Comparison of ENCODE assay signal across 8 cellular contexts in the genomic region with DNA sequence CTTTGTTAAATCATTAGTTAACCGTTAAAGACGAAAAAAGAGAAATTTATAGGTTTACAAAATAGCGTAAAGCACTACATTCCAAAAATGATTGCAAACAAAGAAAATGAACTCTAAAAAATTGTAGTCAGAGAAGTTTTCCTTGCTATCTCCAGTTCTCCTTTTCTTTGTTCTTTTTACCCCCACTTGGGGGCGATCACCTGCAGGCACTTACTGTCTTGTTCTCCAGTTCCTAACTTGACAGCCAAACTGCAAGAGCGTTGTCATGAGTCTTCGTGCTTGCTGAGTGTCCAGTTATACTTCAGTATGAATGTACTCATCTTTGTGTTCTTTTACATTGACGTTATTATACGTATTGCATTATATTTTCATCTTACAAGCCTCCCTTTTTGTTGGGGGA. TPM values are rescaled to one million over a fixed set of nuclear protein-coding genes. Genes with fewer than 3 reads are reported as not detected.
DNase-seq lines count a peak whose midpoint lies in the region; ATAC-seq and TF ChIP-seq lines count a peak whose summit lies in the region.
"Had no signal": no experiment of that assay in that cellular context is flagged by ENCODE, and none has a peak within 500 bp of the region (broad histone marks: within the 10 kb centered on the region; RNA-seq: fewer than 3 reads in every experiment).

No MANE protein-coding gene starts in this region.

- H3K27me3 ChIP-seq in WERI-Rb-1 (ENCODE audit: insufficient read depth, low read depth, severe bottlenecking) (no peaks in the 10 kb centered on the region), lower lobe of right lung (ENCODE audit: low read depth) (no peaks in the 10 kb centered on the region)

- DNase-seq in EH (ENCODE audit: low read depth) = peak; percentile 22
- peak; percentile 41 for DNase-seq in KBM-7
- DNase-seq in WERI-Rb-1 = peak; percentile 15
- DNase-seq in lower lobe of right lung = no peak
- no peak for DNase-seq in 8988T
- no peak for DNase-seq in NCI-H446 (lab: John Stamatoyannopoulos, UW)
- DNase-seq: effector memory CD4-positive, alpha-beta T cell had no signal

- intact Hi-C loops in lower lobe of right lung (cut with DNase I) = no loop called here

- in situ Hi-C loops in KBM-7 (cut with MboI; ENCODE audit: low pct_unique_long_range_greater_than_20kb, low sequenced_read_pairs) = no loop called here

- peaks cover 3% of the 10 kb centered on the region for H3K9me3 ChIP-seq in WERI-Rb-1 (ENCODE audit: severe bottlenecking)
- H3K9me3 ChIP-seq in lower lobe of right lung = peaks cover 10% of the 10 kb centered on the region

- H3K4me3 ChIP-seq in WERI-Rb-1 (ENCODE audit: low read depth, low read length) (no peak overlapping the region), lower lobe of right lung (no peak overlapping the region)

- TF ChIP-seq CTCF in WERI-Rb-1 (IDR thresholded peaks at IDR 0.05; ENCODE audit: low read depth, low read length) (peak; percentile 35), lower lobe of right lung (IDR thresholded peaks at IDR 0.05) (peak; percentile 24)

- H3K27ac ChIP-seq in WERI-Rb-1 = no peak overlapping the region
- no peak overlapping the region for H3K27ac ChIP-seq in lower lobe of right lung

- peaks cover 9% of the 10 kb centered on the region for H3K4me1 ChIP-seq in lower lobe of right lung

- ATAC-seq in lower lobe of right lung (no peak), HG03378 (IDR thresholded peaks at IDR 0.05; ENCODE audit: unreplicated experiment) (no peak)

- H3K36me3 ChIP-seq in WERI-Rb-1 (peaks cover 96% of the 10 kb centered on the region), lower lobe of right lung (peaks cover 99% of the 10 kb centered on the region)

RNA-seq across cellular contexts. Expression of gene CHD2, which starts 54.5 kb away (rescaled TPM):
- 158 TPM for total RNA-seq in lower lobe of right lung

Comparison
In these comparisons a context has a peak if more than half of its experiments do, and no peak if none do; other contexts are left out.
1. DNase-seq: peak in EH (single experiment), KBM-7 (single experiment) and WERI-Rb-1 (single experiment); none in lower lobe of right lung (single experiment), 8988T (single experiment) and NCI-H446 (0 of 2).